Comparison of ENCODE assay signal across 21 cellular contexts in the genomic region with DNA sequence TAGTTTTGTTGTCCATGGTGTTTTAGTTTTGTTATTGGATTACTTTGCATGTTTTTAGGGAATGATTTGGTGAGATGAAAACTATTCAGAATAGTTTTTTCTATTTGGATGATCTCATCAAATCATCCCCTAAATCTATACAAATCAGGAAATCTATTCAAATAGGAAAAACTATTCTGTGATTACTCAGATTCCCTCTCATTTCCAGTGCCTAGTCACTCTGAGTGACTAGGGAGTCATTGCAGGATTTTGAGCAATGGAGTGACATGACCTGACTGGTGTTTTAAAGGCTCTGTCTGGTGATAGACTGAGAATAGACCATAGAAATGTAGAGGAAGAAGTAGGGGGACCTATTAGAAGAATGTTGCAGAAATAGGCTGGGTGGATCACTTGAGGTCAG.
"Had no signal": no experiment of that assay in that cellular context is flagged by ENCODE, and none has a peak within 500 bp of the region (broad histone marks: within the 10 kb centered on the region; RNA-seq: fewer than 3 reads in every experiment).

No MANE protein-coding gene starts in this region.

- H3K9me3 ChIP-seq: gastroesophageal sphincter, psoas muscle, tibial nerve, uterus had no signal

- H3K27ac Mint-ChIP-seq: activated B cell treated with CpG ODN at 0.5 μM for 24 hours; activated CD4-positive, alpha-beta memory T cell treated with anti-CD3 and anti-CD28 coated beads for 36 hours; activated T-helper 2 cell treated with anti-CD3 and anti-CD28 coated beads, Interferon-gamma antibody, Interleukin-2, Interleukin-4, amounts not matched to agents 10 μg/mL and 5 μg/mL and 100 μg/mL, durations not matched to agents 14 hours and 24 hours and 36 hours; T-helper 2 cell treated with Interferon-gamma antibody and Interleukin-4, amounts not matched to agents 5 μg/mL and 100 μg/mL, for 36 hours had no signal

- H3K4me3 Mint-ChIP-seq: activated B cell treated with CpG ODN at 0.5 μM for 24 hours; activated CD4-positive, alpha-beta memory T cell treated with anti-CD3 and anti-CD28 coated beads for 36 hours; brain; neural crest cell; T-helper 2 cell treated with Interferon-gamma antibody and Interleukin-4, amounts not matched to agents 5 μg/mL and 100 μg/mL, for 36 hours had no signal

- H3K27me3 ChIP-seq: gastroesophageal sphincter, heart left ventricle, tibial nerve, uterus had no signal

- ATAC-seq: gastroesophageal sphincter; heart left ventricle; psoas muscle; right cardiac atrium; stimulated activated naive CD8-positive, alpha-beta T cell treated with anti-CD3 and anti-CD28 coated beads, Interleukin-15, Interleukin-2, amounts not matched to agents 100 U/mL and 50 U/mL, for 24 hours had no signal

- H3K27ac ChIP-seq: coronary artery, gastroesophageal sphincter, heart left ventricle, left ventricle myocardium inferior, psoas muscle, tibial nerve, uterus had no signal

- DNase-seq: activated B cell treated with CpG ODN at 0.5 μM for 24 hours; activated CD4-positive, alpha-beta memory T cell treated with anti-CD3 and anti-CD28 coated beads for 36 hours; activated CD4-positive, alpha-beta T cell treated with anti-CD3 and anti-CD28 coated beads for 4 hours; activated naive CD4-positive, alpha-beta T cell treated with Interleukin-2 at 50 U/mL for 16 hours; activated T-cell treated with anti-CD3 and anti-CD28 coated beads for 4 hours; heart left ventricle; kidney glomerular epithelial cell; left ventricle myocardium inferior; psoas muscle; right cardiac atrium; stimulated activated naive CD8-positive, alpha-beta T cell treated with anti-CD3 and anti-CD28 coated beads, Interleukin-15, Interleukin-2, amounts not matched to agents 100 U/mL and 50 U/mL, for 24 hours; substantia nigra; uterus had no signal

- H3K36me3 Mint-ChIP-seq: activated CD4-positive, alpha-beta memory T cell treated with anti-CD3 and anti-CD28 coated beads for 36 hours had no signal

- FAIRE-seq: TTC549 had no signal

- H3K27me3 Mint-ChIP-seq: activated B cell treated with CpG ODN at 0.5 μM for 24 hours; activated CD4-positive, alpha-beta memory T cell treated with anti-CD3 and anti-CD28 coated beads for 36 hours; brain had no signal

- H3K4me3 ChIP-seq: coronary artery, gastroesophageal sphincter, heart left ventricle, left ventricle myocardium inferior, psoas muscle, tibial nerve, uterus had no signal

- H3K36me3 ChIP-seq: gastroesophageal sphincter, heart left ventricle, left ventricle myocardium inferior, tibial nerve, uterus had no signal

- H3K4me1 ChIP-seq: psoas muscle had no signal

- H3K9me3 Mint-ChIP-seq: activated B cell treated with CpG ODN at 0.5 μM for 24 hours; activated CD4-positive, alpha-beta memory T cell treated with anti-CD3 and anti-CD28 coated beads for 36 hours; activated T-helper 2 cell treated with anti-CD3 and anti-CD28 coated beads, Interferon-gamma antibody, Interleukin-2, Interleukin-4, amounts not matched to agents 10 μg/mL and 5 μg/mL and 100 μg/mL, durations not matched to agents 14 hours and 24 hours and 36 hours; T-helper 2 cell treated with Interferon-gamma antibody and Interleukin-4, amounts not matched to agents 5 μg/mL and 100 μg/mL, for 36 hours had no signal
